Comparison of ENCODE assay signal across 15 cellular contexts in the genomic region with DNA sequence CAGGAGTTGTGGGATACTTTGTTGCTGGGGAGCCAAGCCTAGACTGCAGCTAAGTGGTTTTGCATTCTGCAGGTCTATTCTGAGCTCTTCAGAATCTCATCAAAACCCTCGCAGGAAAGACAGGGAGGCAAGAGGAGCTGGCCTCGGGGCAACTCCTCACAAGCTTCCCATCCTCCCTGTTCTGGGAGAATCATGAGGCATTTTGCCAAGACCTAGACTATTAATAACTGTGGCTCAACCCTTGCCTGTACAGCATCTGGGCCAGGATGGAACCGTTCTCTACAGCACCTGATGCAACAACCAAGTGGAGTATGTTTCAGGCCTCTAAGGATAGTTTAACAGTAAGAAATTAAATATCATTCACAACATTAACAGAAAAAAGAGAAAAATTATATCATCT. TPM values are rescaled to one million over a fixed set of nuclear protein-coding genes. Genes with fewer than 3 reads are reported as not detected.
DNase-seq lines count a peak whose midpoint lies in the region; ATAC-seq, FAIRE-seq and TF ChIP-seq lines count a peak whose summit lies in the region.
"Had no signal": no experiment of that assay in that cellular context is flagged by ENCODE, and none has a peak within 500 bp of the region (broad histone marks: within the 10 kb centered on the region; RNA-seq: fewer than 3 reads in every experiment).

No MANE protein-coding gene starts in this region.

- FAIRE-seq in HTR-8/SVneo (lab: Jason Lieb, UNC): no peak
- FAIRE-seq: K562, TTC549 had no signal

- H3K27ac ChIP-seq in epithelial cell of prostate (peak overlapping the region; percentile 82), lung (ENCODE audit: low read depth in 1 of 2, low read length in 1 of 2) (peak overlapping the region; percentile 17 to 67)

- TF ChIP-seq CTCF in lung (IDR thresholded peaks at IDR 0.05; ENCODE audit: control extremely low read depth, extremely low read depth): no peak

- no peak overlapping the region for H3K4me3 ChIP-seq in lung
- H3K4me3 ChIP-seq: K562 had no signal

- H3K9me3 ChIP-seq in lung (ENCODE audit: control insufficient read depth in 2 of 2, insufficient read depth in 1 of 2, low read length in 1 of 2): peaks cover 0 to 3% of the 10 kb centered on the region in 2 donors

- DNase-seq in EH (ENCODE audit: low read depth) (peak; percentile 76), NCI-H69 (lab: John Stamatoyannopoulos, UW) (peak; percentile 18), epithelial cell of prostate (ENCODE audit: low read depth, low spot score) (peak; percentile 10), lung (ENCODE audit: low spot score) (no peak), HTR-8/SVneo (ENCODE audit: insufficient read length, low spot score) (no peak), dedifferentiated amniotic fluid mesenchymal stem cell (ENCODE audit: extremely low spot score) (no peak)
- DNase-seq: activated CD8-positive, alpha-beta T cell treated with anti-CD3 and anti-CD28 coated beads, Interleukin-2, amount 10 ng/mL, durations not matched to agents 7 days and 5 days; activated gamma-delta T cell treated with Interleukin-2 at 50 U/mL for 16 hours; NCI-H146; stimulated activated CD8-positive, alpha-beta memory T cell treated with anti-CD3 and anti-CD28 coated beads, Interleukin-4, amount 100 ng/mL, for 48 hours had no signal

- peaks cover 3 to 6% of the 10 kb centered on the region in 2 donors for H3K36me3 ChIP-seq in lung (ENCODE audit: control insufficient read depth in 2 of 2, insufficient read depth in 2 of 2, low read length in 2 of 2)

- 63 to 81% methylated on average over 3 of the region's 3 CpGs for WGBS in lung, 2 donors

- no peak for ATAC-seq in lung (ENCODE audit: insufficient read depth, low FRiP score)
- ATAC-seq in HG02973 (IDR thresholded peaks at IDR 0.05; ENCODE audit: unreplicated experiment): no peak
- ATAC-seq in HG03565 (IDR thresholded peaks at IDR 0.05; ENCODE audit: unreplicated experiment): no peak
- ATAC-seq: activated CD8-positive, alpha-beta T cell treated with anti-CD3 and anti-CD28 coated beads, Interleukin-2, amount 10 ng/mL, durations not matched to agents 7 days and 5 days; K562 had no signal

- no peaks in the 10 kb centered on the region for H3K27me3 ChIP-seq in lung (ENCODE audit: control insufficient read depth, insufficient read depth)

- peaks cover 6 to 10% of the 10 kb centered on the region in 2 donors for H3K4me1 ChIP-seq in lung (ENCODE audit: control insufficient read depth in 2 of 2, insufficient read depth in 2 of 2, low read length in 2 of 2)

RNA-seq across cellular contexts. Expression of a gene that starts 20.2 kb away (rescaled TPM):
- 10 to 100 TPM in 1 of 2 donors, under 1 TPM in 1; 0.28 to 10.2 TPM for total RNA-seq in lung
- polyA plus RNA-seq in lung: 1 to 10 TPM in 1 of 2 donors, under 1 TPM in 1; 0.88 to 2.7 TPM
- total RNA-seq: activated CD8-positive, alpha-beta T cell treated with anti-CD3 and anti-CD28 coated beads, Interleukin-2, amount 10 ng/mL, durations not matched to agents 7 days and 5 days; K562; osteocyte had no signal
- polyA plus RNA-seq: K562 had no signal

RNA-seq across cellular contexts. Expression of a gene that starts 25.4 kb away (rescaled TPM):
- 10 to 100 TPM; 30.9 to 45.1 TPM for total RNA-seq in lung
- 10 to 100 TPM in 1 of 2 donors, 1 to 10 TPM in 1; 7.7 to 13.7 TPM for polyA plus RNA-seq in lung

Comparison
In these comparisons a context has a peak if more than half of its experiments do, and no peak if none do; other contexts are left out.
1. DNase-seq: peak in EH (single experiment), NCI-H69 (single experiment) and epithelial cell of prostate (single experiment); none in lung (single experiment), HTR-8/SVneo (single experiment) and dedifferentiated amniotic fluid mesenchymal stem cell (single experiment).